Comparison of ENCODE assay signal across 1 cellular context in the genomic region with DNA sequence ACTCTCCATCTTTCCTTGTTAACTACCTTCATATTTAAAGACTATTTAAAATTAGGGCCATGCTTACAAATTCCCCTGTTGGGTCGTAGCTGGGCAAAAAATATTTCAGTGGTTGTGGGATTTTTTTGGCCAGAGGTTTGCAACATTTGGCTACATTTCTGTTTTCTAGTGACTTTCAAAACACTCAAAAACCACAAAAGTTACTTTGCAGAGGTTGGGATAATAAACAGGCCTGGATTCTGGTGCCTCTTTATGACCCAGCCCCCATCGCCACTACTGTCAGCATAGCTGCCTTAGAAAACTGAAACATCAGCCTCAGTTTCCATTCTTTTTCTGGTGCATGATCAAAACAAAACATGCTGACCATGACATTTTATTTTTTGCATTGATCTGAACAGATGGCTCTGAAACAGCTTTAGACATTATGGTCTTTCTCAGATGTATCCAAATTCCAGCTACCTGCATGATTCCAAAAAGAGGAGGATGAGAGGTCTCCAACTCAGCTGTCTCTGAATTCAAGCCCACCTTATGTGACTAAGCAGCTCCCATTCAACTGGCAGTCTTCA.
TF ChIP-seq lines count a peak whose summit lies in the region.

No MANE protein-coding gene starts in this region.

TF ChIP-seq in A549, 52 proteins besides CTCF, POLR2A, EP300 and RAD21 (continued from another document):
- no peak for TF ChIP-seq HOXB13 (CRISPR knock-in tag; IDR thresholded peaks at IDR 0.05; ENCODE audit: low read depth)
